ENCODE assay signal across 22 cellular contexts in genomic region chr19:45865269-45865948, GRCh38. TPM values are rescaled to one million over a fixed set of nuclear protein-coding genes. Genes with fewer than 3 reads are reported as not detected.
A peak's percentile ranks its signal among the peaks of the same experiment; 100 is the strongest.
DNase-seq lines count a peak whose midpoint lies in the region; FAIRE-seq and TF ChIP-seq lines count a peak whose summit lies in the region.
"Had no signal": no experiment of that assay in that cellular context is flagged by ENCODE, and none has a peak within 500 bp of the region (broad histone marks: within the 10 kb centered on the region; RNA-seq: fewer than 3 reads in every experiment).

No MANE protein-coding gene starts in this region.

- H3K27me3 Mint-ChIP-seq in astrocyte (ENCODE audit: low read depth, unreplicated experiment) (peaks cover 25% of the 10 kb centered on the region), progenitor cell of endocrine pancreas (no peaks in the 10 kb centered on the region), immature natural killer cell (ENCODE audit: low read depth in 3 of 3) (peaks cover 7 to 15% (median 9%) of the 10 kb centered on the region in 3 donors)

- peaks cover 21% of the 10 kb centered on the region; the same call in 1 of the 2 replicates for H3K4me1 ChIP-seq in ES-I3 (ENCODE audit: insufficient read depth, low read length)
- peaks cover 3% of the 10 kb centered on the region for H3K4me1 ChIP-seq in astrocyte (ENCODE audit: insufficient read depth, low read length)

- H3K4me2 ChIP-seq in astrocyte (ENCODE audit: low read length): no peak overlapping the region

- peaks cover 23% of the 10 kb centered on the region for H3K79me2 ChIP-seq in astrocyte (ENCODE audit: insufficient read depth, low read length)

- H3K36me3 ChIP-seq in ES-I3 (ENCODE audit: insufficient read depth, low read length): no peaks in the 10 kb centered on the region; the same call in 1 of the 2 replicates
- H3K36me3 ChIP-seq in astrocyte (ENCODE audit: insufficient read depth, low read length): peaks cover 4% of the 10 kb centered on the region

- peaks cover 2% of the 10 kb centered on the region for H4K20me1 ChIP-seq in astrocyte (ENCODE audit: insufficient read depth, low read length)

- FAIRE-seq in astrocyte (lab: Jason Lieb, UNC): no peak
- FAIRE-seq: H54, HTR-8/SVneo had no signal

- TF ChIP-seq CTCF in astrocyte (IDR thresholded peaks at IDR 0.05; ENCODE audit: insufficient read depth, low read depth, low read length) (no peak), progenitor cell of endocrine pancreas (IDR thresholded peaks at IDR 0.05; ENCODE audit: unreplicated experiment) (no peak)

- no peak overlapping the region for H3K4me3 ChIP-seq in astrocyte (ENCODE audit: insufficient read depth, low read depth, low read length)
- peak overlapping the region; percentile 84 for H3K4me3 ChIP-seq in iPS-18c (ENCODE audit: insufficient read depth, low read depth, low read length)

- H3K27ac ChIP-seq in astrocyte (ENCODE audit: low read depth, low read length): no peak overlapping the region

- H3K27ac Mint-ChIP-seq in astrocyte (ENCODE audit: unreplicated experiment): no peak overlapping the region
- H3K27ac Mint-ChIP-seq in progenitor cell of endocrine pancreas: peak overlapping the region; percentile 89
- H3K27ac Mint-ChIP-seq in immature natural killer cell: no peak overlapping the region
- H3K27ac Mint-ChIP-seq: nephron had no signal

- no peak overlapping the region for H2AFZ ChIP-seq in astrocyte (ENCODE audit: low read depth, low read length)

- H3K4me1 Mint-ChIP-seq in astrocyte (ENCODE audit: low read depth, unreplicated experiment) (peaks cover 2% of the 10 kb centered on the region), progenitor cell of endocrine pancreas (ENCODE audit: low read depth) (peaks cover 34% of the 10 kb centered on the region), immature natural killer cell (peaks cover 27 to 36% of the 10 kb centered on the region in 2 donors)

- H3K9ac ChIP-seq in ES-I3 (ENCODE audit: low read depth, low read length): peak overlapping the region; percentile 97; the same call in 1 of the 2 replicates
- no peak overlapping the region for H3K9ac ChIP-seq in astrocyte (ENCODE audit: low read length)

- no peaks in the 10 kb centered on the region for H3K9me3 Mint-ChIP-seq in astrocyte (ENCODE audit: unreplicated experiment)
- no peaks in the 10 kb centered on the region for H3K9me3 Mint-ChIP-seq in progenitor cell of endocrine pancreas (ENCODE audit: low read depth)
- H3K9me3 Mint-ChIP-seq in immature natural killer cell: no peaks in the 10 kb centered on the region
- H3K9me3 Mint-ChIP-seq: activated naive CD4-positive, alpha-beta T cell treated with anti-CD3 and anti-CD28 coated beads, Interleukin-2, amount 50 U/mL, for 24 hours; nephron had no signal

- H3K4me3 Mint-ChIP-seq in astrocyte (ENCODE audit: unreplicated experiment): peak overlapping the region; percentile 27
- H3K4me3 Mint-ChIP-seq in progenitor cell of endocrine pancreas (ENCODE audit: low read depth): peak overlapping the region; percentile 89
- H3K4me3 Mint-ChIP-seq in immature natural killer cell: peak overlapping the region in 1 of 5 donors; percentile 25

- H3K9me3 ChIP-seq in ES-I3 (ENCODE audit: control insufficient read depth, insufficient read depth, low read length) (no peaks in the 10 kb centered on the region), astrocyte (ENCODE audit: insufficient read depth, low read depth, low read length) (no peaks in the 10 kb centered on the region), iPS-18c (ENCODE audit: control insufficient read depth, insufficient read depth, low read length) (no peaks in the 10 kb centered on the region)

- peaks cover 33% of the 10 kb centered on the region for H3K27me3 ChIP-seq in astrocyte (ENCODE audit: insufficient read depth, low read length)

- DNase-seq in astrocyte (ENCODE audit: low read depth) (no peak), progenitor cell of endocrine pancreas (ENCODE audit: low spot score, unreplicated experiment) (no peak), immature natural killer cell (no peak), mesenteric fat pad (ENCODE audit: low spot score) (no peak)
- no peak for DNase-seq in stimulated activated CD4-positive, alpha-beta T cell treated with anti-CD3 and anti-CD28 coated beads, Interleukin-2, amount 100 ng/mL, for 48 hours
- DNase-seq: AML-193; DMS153; effector CD4-positive, alpha-beta T cell; hypothalamus; NCI-H2029; NCI-H526; PC-3; retina had no signal

- no peaks in the 10 kb centered on the region for H3K36me3 Mint-ChIP-seq in astrocyte (ENCODE audit: low read depth, unreplicated experiment)
- no peaks in the 10 kb centered on the region for H3K36me3 Mint-ChIP-seq in progenitor cell of endocrine pancreas (ENCODE audit: insufficient read depth)
- no peaks in the 10 kb centered on the region for H3K36me3 Mint-ChIP-seq in immature natural killer cell

RNA-seq across cellular contexts. Expression of gene FOXA3, which starts 1.3 kb away (rescaled TPM):
- total RNA-seq in astrocyte: 0.58 and 0.59 TPM in 2 replicates
- 23.5 and 25.4 TPM in 2 replicates for total RNA-seq in progenitor cell of endocrine pancreas
- polyA plus RNA-seq in immature natural killer cell: not detected
- total RNA-seq in mesenteric fat pad: not detected
- total RNA-seq: MCF 10A, SK-MEL-5 had no signal

RNA-seq across cellular contexts. Expression of gene SYMPK, which starts 2.5 kb away (rescaled TPM):
- 70.0 and 73.5 TPM in 2 replicates for total RNA-seq in astrocyte
- total RNA-seq in progenitor cell of endocrine pancreas: 112 and 114 TPM in 2 replicates
- polyA plus RNA-seq in immature natural killer cell: 10 to 100 TPM in 1 of 3 donors, 1 to 10 TPM in 2; 2.1 to 14.6 (median 5.6) TPM
- 52.8 TPM for total RNA-seq in mesenteric fat pad

RNA-seq across cellular contexts. Expression of gene IRF2BP1, which starts 20.5 kb away (rescaled TPM):
- total RNA-seq in astrocyte (18.8 and 22.9 TPM in 2 replicates), progenitor cell of endocrine pancreas (30.4 and 35.0 TPM in 2 replicates), mesenteric fat pad (14.0 TPM)
- polyA plus RNA-seq in immature natural killer cell: 1 to 10 TPM; 3.4 to 9.4 (median 7.0) TPM

RNA-seq across cellular contexts. Expression of gene MYPOP, which starts 37.0 kb away (rescaled TPM):
- total RNA-seq in astrocyte: 11.0 and 11.7 TPM in 2 replicates
- total RNA-seq in progenitor cell of endocrine pancreas: 11.1 and 11.8 TPM in 2 replicates
- under 1 TPM; 0.12 to 0.45 (median 0.13) TPM for polyA plus RNA-seq in immature natural killer cell
- 10.2 TPM for total RNA-seq in mesenteric fat pad

RNA-seq across cellular contexts. Expression of gene NANOS2, which starts 49.2 kb away (rescaled TPM):
- total RNA-seq in astrocyte (not detected in 2 replicates), progenitor cell of endocrine pancreas (not detected in 2 replicates), mesenteric fat pad (not detected)
- not detected for polyA plus RNA-seq in immature natural killer cell
- total RNA-seq: lower leg skin, MCF 10A, PC-3, SK-MEL-5 had no signal

Comparison
In these comparisons a context has a peak if more than half of its experiments do, and no peak if none do; other contexts are left out.
1. RNA of gene FOXA3, which starts 1.3 kb away (total RNA-seq): 23.5 to 25.4 TPM in progenitor cell of endocrine pancreas; 0.58 to 0.59 TPM in astrocyte and not detected in mesenteric fat pad (single experiment); every median in the first group is over 10 times any median in the second.